8 cellular contexts compared by ENCODE assay signal in the genomic region with DNA sequence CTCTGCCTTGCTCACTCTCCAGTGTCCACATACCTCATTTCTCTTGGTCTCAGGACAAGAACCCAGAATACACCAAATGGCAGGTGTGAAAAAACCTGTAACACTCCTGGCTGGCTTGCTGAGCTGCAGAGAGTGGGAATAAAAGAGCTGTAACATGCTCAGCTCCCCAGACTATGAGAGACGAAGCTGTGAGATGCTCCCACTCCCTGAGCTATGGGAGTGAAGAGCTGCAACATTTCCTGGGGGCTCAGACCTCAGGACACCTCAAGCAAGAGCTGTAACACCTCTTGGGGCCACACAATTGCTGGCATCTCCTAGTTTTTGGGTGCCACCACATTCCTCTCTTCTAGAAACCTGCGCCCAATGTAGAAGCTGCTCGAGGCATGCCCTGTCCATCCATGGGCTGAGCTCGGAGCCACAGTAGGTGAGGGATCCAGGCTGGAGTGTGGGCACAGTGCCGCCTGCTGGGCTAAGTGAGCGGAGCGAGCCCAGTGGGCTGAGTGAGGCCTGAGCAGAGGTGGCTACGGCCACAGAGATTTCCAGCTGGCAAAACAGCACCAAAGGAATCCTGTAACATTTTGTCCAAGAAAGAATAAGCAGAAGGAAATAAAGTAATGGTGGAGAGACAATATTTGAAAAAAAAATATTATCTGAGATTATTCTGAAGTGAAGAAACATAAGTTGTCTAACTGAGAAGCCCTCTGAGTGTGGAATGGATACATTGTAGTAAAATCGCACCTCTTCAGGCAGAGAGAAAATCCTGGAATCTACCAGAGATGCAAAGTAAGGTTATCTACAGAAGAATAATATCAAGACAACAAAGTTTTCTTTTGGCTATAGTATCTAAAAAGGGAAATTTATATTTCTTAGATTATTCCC.
DNase-seq lines count a peak whose midpoint lies in the region; ATAC-seq and TF ChIP-seq lines count a peak whose summit lies in the region.

No MANE protein-coding gene starts in this region.

- H3K27ac ChIP-seq in RWPE1 (no peak overlapping the region), iPS DF 6.9 (ENCODE audit: low read length) (no peak overlapping the region), ascending aorta (no peak overlapping the region)

- POLR2A ChIA-PET in RWPE1 (lab: Yijun Ruan, JAX; ENCODE audit: low non-redundant PET), result no interaction called here

- H3K27me3 ChIP-seq in iPS DF 6.9 (ENCODE audit: control insufficient read depth, insufficient read depth, low read length) (no peaks in the 10 kb centered on the region), ascending aorta (no peaks in the 10 kb centered on the region)

- CTCF ChIA-PET in RWPE1 (lab: Yijun Ruan, JAX), result interaction anchor here (0.6 kb wide), 3 partner anchors 11 to 1728 kb away, joined by 3 to 4 read pairs (median 3); no protein-coding TSS in a partner anchor

- H3K4me1 ChIP-seq in iPS DF 6.9 (ENCODE audit: control insufficient read depth, insufficient read depth, low read length) (no peaks in the 10 kb centered on the region), ascending aorta (no peaks in the 10 kb centered on the region)

- intact Hi-C loops in ascending aorta (cut with DNase I), result no loop called here

- H3K36me3 ChIP-seq in iPS DF 6.9 (ENCODE audit: control insufficient read depth, insufficient read depth, low read length), result no peaks in the 10 kb centered on the region
- no peaks in the 10 kb centered on the region for H3K36me3 ChIP-seq in ascending aorta

- H3K9me3 ChIP-seq in iPS DF 6.9 (ENCODE audit: control insufficient read depth, insufficient read depth, low read length) (no peaks in the 10 kb centered on the region), ascending aorta (no peaks in the 10 kb centered on the region)

- DNase-seq in RWPE1 (ENCODE audit: low spot score) (peak; percentile 1), iPS DF 6.9 (ENCODE audit: low read depth, low spot score) (peak; percentile 54), ascending aorta (ENCODE audit: low spot score in 2 of 2) (no peak), NOMO-1 treated with dmso at 0.1 percent for 144 hours (lab: John Stamatoyannopoulos, UW; ENCODE audit: unreplicated experiment) (no peak), cerebellum (ENCODE audit: low spot score) (no peak)
- DNase-seq in activated CD4-positive, alpha-beta T cell treated with anti-CD3 and anti-CD28 coated beads, Interleukin-2, amount 50 U/mL, for 4 hours, result no peak

- H3K4me3 ChIP-seq in iPS DF 6.9 (ENCODE audit: low read length), result no peak overlapping the region
- no peak overlapping the region for H3K4me3 ChIP-seq in ascending aorta

- WGBS in iPS DF 6.9 (ENCODE audit: insufficient coverage, insufficient read length), result no CpG with 5 or more reads among the region's 9 CpGs

- TF ChIP-seq CTCF in GM12872 (IDR thresholded peaks at IDR 0.05; ENCODE audit: insufficient read depth, low read depth, low read length) (peak; percentile 75), RWPE1 (conservative IDR thresholded peaks at IDR 0.05; ENCODE audit: low read depth) (no peak), ascending aorta (IDR thresholded peaks at IDR 0.05) (no peak)

- peak; percentile 72 for ATAC-seq in HG02623 (IDR thresholded peaks at IDR 0.05; ENCODE audit: unreplicated experiment)

Comparison
In these comparisons a context has a peak if more than half of its experiments do, and no peak if none do; other contexts are left out.
1. DNase-seq: peak in RWPE1 (single experiment) and iPS DF 6.9 (single experiment); none in ascending aorta (0 of 2), NOMO-1 treated with dmso at 0.1 percent for 144 hours (single experiment), activated CD4-positive, alpha-beta T cell treated with anti-CD3 and anti-CD28 coated beads, Interleukin-2, amount 50 U/mL, for 4 hours (0 of 2) and cerebellum (single experiment).